In the genomic region with DNA sequence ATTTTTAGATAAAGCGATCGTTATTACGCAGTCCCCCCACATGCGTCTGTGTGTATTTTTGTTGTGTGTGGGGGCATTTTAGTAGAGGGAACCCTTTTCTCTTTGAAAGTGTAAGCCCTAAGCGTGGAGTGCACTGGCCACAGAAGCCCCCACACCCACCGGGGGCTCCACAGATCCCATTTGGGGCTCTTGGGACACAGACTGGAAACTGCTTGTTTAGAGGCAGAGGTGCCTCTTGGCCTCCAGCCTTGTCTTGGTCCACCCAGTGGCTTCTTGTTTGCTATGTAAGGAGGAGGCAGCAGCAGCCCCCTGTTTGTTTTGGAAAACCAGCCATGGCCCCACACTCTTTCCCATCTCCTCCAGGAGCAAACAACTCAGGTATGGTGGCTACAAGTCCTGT, we compare ENCODE assay signal across 8 cellular contexts.
"Had no signal": no experiment of that assay in that cellular context is flagged by ENCODE, and none has a peak within 500 bp of the region (broad histone marks: within the 10 kb centered on the region; RNA-seq: fewer than 3 reads in every experiment).

No MANE protein-coding gene starts in this region.

- DNase-seq: activated CD4-positive, CD25-positive, alpha-beta regulatory T cell; activated T-cell treated with anti-CD3 and anti-CD28 coated beads, Interleukin-2, amount 50 U/mL, for 4 hours; foreskin keratinocyte; stimulated activated CD4-positive, alpha-beta T cell treated with anti-CD3 and anti-CD28 coated beads, Interleukin-4, amount 100 ng/mL, for 4 hours had no signal

- H3K4me1 ChIP-seq: breast epithelium, foreskin keratinocyte had no signal

- H3K4me3 ChIP-seq: breast epithelium, heart left ventricle, left lung had no signal

- H3K27ac ChIP-seq: breast epithelium, foreskin keratinocyte, heart left ventricle, left lung had no signal

- ATAC-seq: activated T-cell treated with anti-CD3 and anti-CD28 coated beads, Interleukin-2, amount 50 U/mL, for 4 hours; foreskin keratinocyte; heart left ventricle; left lung; SK-N-SH treated with all-trans-retinoic acid at 6 μM for 48 hours had no signal

- H3K36me3 ChIP-seq: breast epithelium had no signal

- H3K9me3 ChIP-seq: breast epithelium, heart left ventricle, left lung had no signal

- H3K27me3 ChIP-seq: breast epithelium, foreskin keratinocyte, heart left ventricle, left lung had no signal
